In the genomic region with DNA sequence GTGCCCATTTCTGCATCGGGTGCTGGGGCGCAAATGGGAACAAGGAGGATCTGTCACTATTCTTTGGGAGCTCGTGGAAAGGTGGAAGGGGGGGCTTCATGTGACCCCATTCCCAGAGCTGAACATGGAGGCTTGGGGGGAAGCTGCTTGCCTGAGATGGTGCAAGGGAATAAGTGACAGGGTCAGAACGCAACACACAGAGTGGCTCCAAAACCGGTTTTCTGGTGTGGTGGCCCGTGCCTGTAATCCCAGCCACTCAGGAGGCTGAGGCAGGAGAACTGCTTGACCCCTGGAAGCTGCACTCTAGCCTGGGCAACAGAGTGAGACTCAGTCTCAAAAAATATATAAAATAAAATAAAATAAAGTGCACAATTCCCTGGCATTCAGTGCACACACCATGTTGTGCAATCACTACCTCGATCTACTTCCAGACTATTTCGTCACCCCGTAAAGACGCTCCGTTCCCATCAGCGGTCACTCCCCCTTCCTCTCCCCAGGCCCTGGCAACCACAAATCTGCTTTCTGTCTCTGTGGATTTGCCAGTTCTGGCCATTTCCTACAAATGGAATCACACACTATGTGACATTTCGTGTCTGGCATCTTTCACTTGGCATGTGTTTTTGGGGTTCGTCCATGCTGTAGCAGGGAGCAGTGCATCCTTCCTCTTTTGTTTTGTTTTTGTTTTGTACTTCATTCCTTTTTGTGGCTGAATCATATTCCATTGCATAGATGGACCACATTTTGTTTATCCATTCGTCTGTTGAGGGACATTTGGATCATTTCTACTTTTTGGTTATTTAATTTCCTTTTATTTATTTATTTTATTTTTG, we compare ENCODE assay signal across 12 cellular contexts. TPM values are rescaled to one million over a fixed set of nuclear protein-coding genes. Genes with fewer than 3 reads are reported as not detected.
DNase-seq lines count a peak whose midpoint lies in the region; ATAC-seq, FAIRE-seq and TF ChIP-seq lines count a peak whose summit lies in the region.
"Had no signal": no experiment of that assay in that cellular context is flagged by ENCODE, and none has a peak within 500 bp of the region (broad histone marks: within the 10 kb centered on the region; RNA-seq: fewer than 3 reads in every experiment).

No MANE protein-coding gene starts in this region.

- TF ChIP-seq CTCF in fibroblast of lung (conservative IDR thresholded peaks at IDR 0.05 in 1 of 2, IDR thresholded peaks at IDR 0.05 in 1 of 2; ENCODE audit: low read depth in 1 of 2, low read length in 2 of 2) (no peak), pancreas (IDR thresholded peaks at IDR 0.05) (no peak)

- ATAC-seq in pancreas (peak in 3 of 4 donors; percentile 62 to 73 (median 68)), GM18870 (IDR thresholded peaks at IDR 0.05; ENCODE audit: unreplicated experiment) (no peak), GM18873 (IDR thresholded peaks at IDR 0.05; ENCODE audit: low FRiP score, unreplicated experiment) (no peak), GM19351 (IDR thresholded peaks at IDR 0.05; ENCODE audit: unreplicated experiment) (no peak)

- H3K9me3 ChIP-seq in fibroblast of lung (ENCODE audit: control insufficient read depth, insufficient read depth, low read depth, low read length) (no peaks in the 10 kb centered on the region), pancreas (no peaks in the 10 kb centered on the region)
- H3K9me3 ChIP-seq in effector memory CD4-positive, alpha-beta T cell (ENCODE audit: control insufficient read depth, low read length), result no peaks in the 10 kb centered on the region

- no peaks in the 10 kb centered on the region for H3K36me3 ChIP-seq in fibroblast of lung (ENCODE audit: control insufficient read depth, insufficient read depth, low read length)
- H3K36me3 ChIP-seq in pancreas, result no peaks in the 10 kb centered on the region
- H3K36me3 ChIP-seq in effector memory CD4-positive, alpha-beta T cell (ENCODE audit: control insufficient read depth, insufficient read depth, low read length), result no peaks in the 10 kb centered on the region

- H2AFZ ChIP-seq in fibroblast of lung (ENCODE audit: low read length), result peak overlapping the region; percentile 1

- H3K4me2 ChIP-seq in fibroblast of lung (ENCODE audit: extremely low read depth, insufficient read depth, low read length), result peak overlapping the region; percentile 51

- H3K27me3 ChIP-seq in fibroblast of lung (ENCODE audit: control insufficient read depth, insufficient read depth, low read length) (peaks cover 7% of the 10 kb centered on the region), pancreas (no peaks in the 10 kb centered on the region)
- H3K27me3 ChIP-seq in effector memory CD4-positive, alpha-beta T cell (replicated peaks; ENCODE audit: control insufficient read depth, insufficient read depth, low read length, poor library complexity, severe bottlenecking), result no peaks in the 10 kb centered on the region

- H3K9ac ChIP-seq in fibroblast of lung (ENCODE audit: insufficient read depth, low read length), result no peak overlapping the region

- no peaks in the 10 kb centered on the region for H3K79me2 ChIP-seq in fibroblast of lung (ENCODE audit: control insufficient read depth, insufficient read depth, low read length)

- no peak for FAIRE-seq in pancreas (lab: Jason Lieb, UNC)

- H3K27ac ChIP-seq in fibroblast of lung (ENCODE audit: insufficient read depth, low read length) (no peak overlapping the region), pancreas (no peak overlapping the region)
- no peak overlapping the region for H3K27ac ChIP-seq in effector memory CD4-positive, alpha-beta T cell (ENCODE audit: insufficient read depth, low read length, poor library complexity, severe bottlenecking)

- H3K4me3 ChIP-seq in fibroblast of lung (replicated peaks in 1 of 4; ENCODE audit: control extremely low read depth in 1 of 4, insufficient read depth in 1 of 4, low read depth in 3 of 4, low read length in 4 of 4), result no peak overlapping the region
- H3K4me3 ChIP-seq in pancreas, result no peak overlapping the region
- no peak overlapping the region for H3K4me3 ChIP-seq in effector memory CD4-positive, alpha-beta T cell (ENCODE audit: insufficient read depth, low read depth, low read length, poor library complexity, severe bottlenecking)

- DNase-seq in AML-193 (lab: John Stamatoyannopoulos, UW), result peak; percentile 63 to 68
- DNase-seq in NOMO-1 treated with dmso at 0.1 percent for 144 hours (lab: John Stamatoyannopoulos, UW; ENCODE audit: unreplicated experiment), result peak; percentile 47
- peak; percentile 59 to 91 for DNase-seq in fibroblast of lung (ENCODE audit: low read depth in 2 of 2)
- peak in 1 of 6 donors; percentile 20 for DNase-seq in pancreas
- no peak for DNase-seq in effector memory CD4-positive, alpha-beta T cell
- DNase-seq: activated T-cell treated with anti-CD3 and anti-CD28 coated beads, Interleukin-2, amount 50 U/mL, for 1 hour; NCI-H1048; stimulated activated CD4-positive, alpha-beta T cell treated with anti-CD3 and anti-CD28 coated beads, Interleukin-1b, Interleukin-23, amount 100 ng/mL, for 48 hours had no signal

- no peaks in the 10 kb centered on the region for H3K4me1 ChIP-seq in fibroblast of lung (ENCODE audit: control insufficient read depth, extremely low read depth, insufficient read depth, low read length)
- no peaks in the 10 kb centered on the region for H3K4me1 ChIP-seq in pancreas
- no peaks in the 10 kb centered on the region for H3K4me1 ChIP-seq in effector memory CD4-positive, alpha-beta T cell (ENCODE audit: control insufficient read depth, insufficient read depth, low read length, poor library complexity, severe bottlenecking)

- no peaks in the 10 kb centered on the region for H4K20me1 ChIP-seq in fibroblast of lung (ENCODE audit: control insufficient read depth, extremely low read depth, insufficient read depth, low read length)

- intact Hi-C loops in pancreas (cut with DNase I), result no loop called here

- 48 to 58% methylated on average over 15 of the region's 15 CpGs for WGBS in pancreas, 2 donors

RNA-seq across cellular contexts. Expression of gene COMP, which starts 18.3 kb away (rescaled TPM):
- total RNA-seq in fibroblast of lung (0.17 and 0.26 TPM in 2 replicates), pancreas (1 to 10 TPM in 2 of 6 donors, under 1 TPM in 4; 0.05 to 3.7 (median 0.59) TPM)
- polyA plus RNA-seq in fibroblast of lung (0.05 and 0.11 TPM in 2 replicates), pancreas (under 1 TPM; 0.23 to 0.49 TPM)
- polyA plus RNA-seq in fibroblast of lung (2012), result 0.08 and 0.16 TPM in 2 replicates
- polyA minus RNA-seq in fibroblast of lung (ENCODE audit: low replicate concordance), result not detected in 2 replicates
- total RNA-seq: lung microvascular endothelial cell had no signal

RNA-seq across cellular contexts. Expression of gene UPF1, which starts 22.4 kb away (rescaled TPM):
- total RNA-seq in fibroblast of lung (42.4 and 57.1 TPM in 2 replicates), pancreas (10 to 100 TPM; 26.3 to 54.4 (median 33.4) TPM)
- polyA plus RNA-seq in fibroblast of lung (20.5 and 28.1 TPM in 2 replicates), pancreas (10 to 100 TPM; 44.1 to 50.7 TPM)
- polyA plus RNA-seq in fibroblast of lung (2012), result 28.7 and 32.9 TPM in 2 replicates
- 98.4 and 197 TPM in 2 replicates for polyA minus RNA-seq in fibroblast of lung (ENCODE audit: low replicate concordance)

Comparison
In these comparisons a context has a peak if more than half of its experiments do, and no peak if none do; other contexts are left out.
1. DNase-seq: peak in AML-193 (2 of 2), NOMO-1 treated with dmso at 0.1 percent for 144 hours (single experiment) and fibroblast of lung (2 of 2); none in effector memory CD4-positive, alpha-beta T cell (0 of 3).
2. ATAC-seq: peak in pancreas (3 of 4); none in GM18870 (single experiment), GM18873 (single experiment) and GM19351 (single experiment).